ENCODE assay signal across 10 cellular contexts in genomic region chr17:49358638-49359247, GRCh38. TPM values are rescaled to one million over a fixed set of nuclear protein-coding genes. Genes with fewer than 3 reads are reported as not detected.
DNase-seq lines count a peak whose midpoint lies in the region; ATAC-seq and TF ChIP-seq lines count a peak whose summit lies in the region.
"Had no signal": no experiment of that assay in that cellular context is flagged by ENCODE, and none has a peak within 500 bp of the region (broad histone marks: within the 10 kb centered on the region; RNA-seq: fewer than 3 reads in every experiment).

No MANE protein-coding gene starts in this region.

- H3K27ac ChIP-seq in Panc1 (ENCODE audit: low read length) (peak overlapping the region; percentile 44), fibroblast of lung (ENCODE audit: insufficient read depth, low read length) (no peak overlapping the region), temporal lobe (ENCODE audit: low read depth, low read length) (peak overlapping the region; percentile 2)

- no peaks in the 10 kb centered on the region for H3K9me3 Mint-ChIP-seq in activated naive CD4-positive, alpha-beta T cell treated with anti-CD3 and anti-CD28 coated beads for 36 hours
- H3K9me3 Mint-ChIP-seq: activated naive CD4-positive, alpha-beta T cell treated with anti-CD3 and anti-CD28 coated beads, Interleukin-2, amount 50 U/mL, for 72 hours had no signal

- POLR2A ChIA-PET in Panc1 (lab: Charles Lee) = no interaction called here

- CTCF ChIA-PET in activated naive CD4-positive, alpha-beta T cell treated with anti-CD3 and anti-CD28 coated beads for 36 hours (lab: Charles Lee) = interaction anchor here (1.3 to 2.4 kb wide), 3 partner anchors 10 to 43 kb away, joined by 7 to 11 read pairs (median 10); no protein-coding TSS in a partner anchor
- CTCF ChIA-PET in Panc1 (lab: Charles Lee) = no interaction called here

- peaks cover 58% of the 10 kb centered on the region for H3K79me2 ChIP-seq in fibroblast of lung (ENCODE audit: control insufficient read depth, insufficient read depth, low read length)

- peaks cover 1% of the 10 kb centered on the region for H4K20me1 ChIP-seq in fibroblast of lung (ENCODE audit: control insufficient read depth, extremely low read depth, insufficient read depth, low read length)

- H3K9me3 ChIP-seq in Panc1 (ENCODE audit: control insufficient read depth, insufficient read depth, low read depth, low read length) (no peaks in the 10 kb centered on the region), fibroblast of lung (ENCODE audit: control insufficient read depth, insufficient read depth, low read depth, low read length) (no peaks in the 10 kb centered on the region)

- no peak overlapping the region for H3K4me3 ChIP-seq in Panc1 (ENCODE audit: low read depth in 2 of 2, low read length in 2 of 2)
- H3K4me3 ChIP-seq in fibroblast of lung (replicated peaks in 1 of 4; ENCODE audit: control extremely low read depth in 1 of 4, insufficient read depth in 1 of 4, low read depth in 3 of 4, low read length in 4 of 4) = peak overlapping the region in 1 of 4 experiments; percentile 16
- H3K4me3 ChIP-seq: skin epidermis had no signal

- H3K27ac Mint-ChIP-seq in activated naive CD4-positive, alpha-beta T cell treated with anti-CD3 and anti-CD28 coated beads for 36 hours = peak overlapping the region; percentile 47

- H3K36me3 Mint-ChIP-seq in activated naive CD4-positive, alpha-beta T cell treated with anti-CD3 and anti-CD28 coated beads for 36 hours (ENCODE audit: low read depth) = no peaks in the 10 kb centered on the region

- no peaks in the 10 kb centered on the region for H3K27me3 Mint-ChIP-seq in activated naive CD4-positive, alpha-beta T cell treated with anti-CD3 and anti-CD28 coated beads for 36 hours (ENCODE audit: low read depth)

- ATAC-seq in Panc1 = no peak

- no peak overlapping the region for H2AFZ ChIP-seq in fibroblast of lung (ENCODE audit: low read length)

- intact Hi-C loops in activated naive CD4-positive, alpha-beta T cell treated with anti-CD3 and anti-CD28 coated beads for 36 hours (cut with micrococcal nuclease) = loop anchor here (1.0 to 2.0 kb wide), 2 partner anchors 15 to 36 kb away; no protein-coding TSS in a partner anchor
- intact Hi-C loops in Panc1 (cut with micrococcal nuclease; ENCODE audit: unreplicated experiment) = no loop called here

- H3K9ac ChIP-seq in fibroblast of lung (ENCODE audit: insufficient read depth, low read length) = no peak overlapping the region

- no peak for TF ChIP-seq CTCF in Panc1 (IDR thresholded peaks at IDR 0.05)
- no peak for TF ChIP-seq CTCF in fibroblast of lung (conservative IDR thresholded peaks at IDR 0.05 in 1 of 2, IDR thresholded peaks at IDR 0.05 in 1 of 2; ENCODE audit: low read depth in 1 of 2, low read length in 2 of 2)

- no peaks in the 10 kb centered on the region for H3K27me3 ChIP-seq in Panc1 (ENCODE audit: control insufficient read depth, insufficient read depth, low read length)
- H3K27me3 ChIP-seq in fibroblast of lung (ENCODE audit: control insufficient read depth, insufficient read depth, low read length) = no peaks in the 10 kb centered on the region

- no TSS peak for BruUV-seq in Panc1 (replicated peaks; lab: Mats Ljungman, UMichigan)

- H3K4me1 Mint-ChIP-seq in activated naive CD4-positive, alpha-beta T cell treated with anti-CD3 and anti-CD28 coated beads for 36 hours (ENCODE audit: low read depth) = peaks cover 44% of the 10 kb centered on the region

- in situ Hi-C loops in Panc1 (cut with HindIII; ENCODE audit: low pct_unique_long_range_greater_than_20kb, low sequenced_read_pairs) = no loop called here

- peaks cover 32% of the 10 kb centered on the region for H3K4me1 ChIP-seq in Panc1 (ENCODE audit: control insufficient read depth, insufficient read depth, low read length)
- peaks cover 12% of the 10 kb centered on the region for H3K4me1 ChIP-seq in fibroblast of lung (ENCODE audit: control insufficient read depth, extremely low read depth, insufficient read depth, low read length)

- H3K36me3 ChIP-seq in Panc1 (ENCODE audit: control insufficient read depth, insufficient read depth, low read length) = no peaks in the 10 kb centered on the region; the same call in 1 of the 2 replicates
- H3K36me3 ChIP-seq in fibroblast of lung (ENCODE audit: control insufficient read depth, insufficient read depth, low read length) = no peaks in the 10 kb centered on the region

- H3K4me3 Mint-ChIP-seq in activated naive CD4-positive, alpha-beta T cell treated with anti-CD3 and anti-CD28 coated beads for 36 hours = peak overlapping the region; percentile 40

- peak overlapping the region; percentile 75 for H3K4me2 ChIP-seq in fibroblast of lung (ENCODE audit: extremely low read depth, insufficient read depth, low read length)

- peak; percentile 52 for DNase-seq in activated naive CD4-positive, alpha-beta T cell treated with anti-CD3 and anti-CD28 coated beads for 36 hours
- no peak for DNase-seq in activated naive CD4-positive, alpha-beta T cell (lab: John Stamatoyannopoulos, UW)
- DNase-seq in Panc1 (ENCODE audit: low read depth, low spot score) = no peak
- DNase-seq in fibroblast of lung (ENCODE audit: low read depth in 2 of 2) = peak in 1 of 2 donors; percentile 20
- DNase-seq in NCI-H1105 (lab: John Stamatoyannopoulos, UW) = no peak
- no peak for DNase-seq in NCI-H2196 treated with DMSO at 0.1 percent for 48 hours (lab: John Stamatoyannopoulos, UW; ENCODE audit: unreplicated experiment)
- DNase-seq in GM19240 (ENCODE audit: insufficient read length, low spot score) = no peak

RNA-seq across cellular contexts. Expression of gene ZNF652, which starts 3.3 kb away (rescaled TPM):
- 1 to 10 TPM; 5.5 to 5.8 TPM for total RNA-seq in activated naive CD4-positive, alpha-beta T cell treated with anti-CD3 and anti-CD28 coated beads for 36 hours
- total RNA-seq in Panc1 (2021; ENCODE audit: unreplicated experiment) (42.4 TPM), fibroblast of lung (7.2 and 7.8 TPM in 2 replicates), temporal lobe (31.5 TPM)
- polyA plus RNA-seq in Panc1 (2012; ENCODE audit: insufficient read length) = 8.1 TPM
- 5.3 and 10.2 TPM in 2 replicates for polyA plus RNA-seq in fibroblast of lung
- polyA plus RNA-seq in fibroblast of lung (2012) = 3.0 and 7.3 TPM in 2 replicates
- 7.9 and 12.2 TPM in 2 replicates for polyA minus RNA-seq in fibroblast of lung (ENCODE audit: low replicate concordance)

RNA-seq across cellular contexts. Expression of gene PHB1, which starts 55.9 kb away (rescaled TPM):
- total RNA-seq in activated naive CD4-positive, alpha-beta T cell treated with anti-CD3 and anti-CD28 coated beads for 36 hours = 100 to 1,000 TPM; 390 to 404 TPM
- total RNA-seq in Panc1 (2021; ENCODE audit: unreplicated experiment) (367 TPM), fibroblast of lung (99.4 and 99.6 TPM in 2 replicates), temporal lobe (36.4 TPM)
- polyA plus RNA-seq in Panc1 (2012; ENCODE audit: insufficient read length) = 301 TPM
- 163 and 257 TPM in 2 replicates for polyA plus RNA-seq in fibroblast of lung
- 209 and 306 TPM in 2 replicates for polyA plus RNA-seq in fibroblast of lung (2012)
- polyA minus RNA-seq in fibroblast of lung (ENCODE audit: low replicate concordance) = 273 and 401 TPM in 2 replicates
